Comparison of ENCODE assay signal across 12 cellular contexts in the genomic region with DNA sequence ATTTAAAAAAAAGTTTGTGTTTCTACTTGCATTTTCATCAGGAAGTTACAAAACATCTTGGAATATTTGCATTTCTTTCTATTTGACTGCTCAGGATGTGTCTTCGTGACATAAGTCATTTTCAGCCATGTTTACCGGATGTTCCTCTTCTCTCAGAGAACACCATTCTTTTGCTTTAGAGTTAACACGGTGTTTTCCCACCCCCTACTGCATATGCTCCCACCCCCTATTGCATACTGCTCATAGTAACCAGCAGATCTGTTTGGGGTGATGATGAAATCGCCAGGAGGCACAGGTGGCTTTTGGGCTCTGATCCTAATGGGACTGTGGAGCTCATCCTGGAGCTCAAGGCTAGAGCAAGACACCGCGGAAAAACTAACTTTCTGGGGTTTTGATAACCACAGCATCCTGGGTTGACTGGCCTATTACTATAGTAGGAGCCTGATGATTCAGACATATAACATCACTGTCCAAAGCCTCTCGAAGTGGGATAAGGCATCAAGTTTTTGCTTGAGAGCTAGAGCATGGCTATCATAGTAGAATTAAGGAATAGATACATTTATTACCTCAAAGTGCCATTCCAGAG.
DNase-seq lines count a peak whose midpoint lies in the region; ATAC-seq and TF ChIP-seq lines count a peak whose summit lies in the region.
"Had no signal": no experiment of that assay in that cellular context is flagged by ENCODE, and none has a peak within 500 bp of the region (broad histone marks: within the 10 kb centered on the region; RNA-seq: fewer than 3 reads in every experiment).

No MANE protein-coding gene starts in this region.

- H3K27me3 ChIP-seq in SU-DHL-6 (ENCODE audit: low read length), result no peaks in the 10 kb centered on the region

- no peak overlapping the region for H3K4me3 ChIP-seq in SU-DHL-6 (ENCODE audit: insufficient read depth, low read length, poor library complexity, severe bottlenecking)
- H3K4me3 ChIP-seq: coronary artery had no signal

- no peak overlapping the region for H2AFZ ChIP-seq in SU-DHL-6 (ENCODE audit: low read depth, low read length, severe bottlenecking)

- ATAC-seq in GM19452 (IDR thresholded peaks at IDR 0.05; ENCODE audit: unreplicated experiment), result peak; percentile 64
- peak; percentile 77 for ATAC-seq in HG02973 (IDR thresholded peaks at IDR 0.05; ENCODE audit: unreplicated experiment)

- TF ChIP-seq CTCF in GM10248 (IDR thresholded peaks at IDR 0.05; ENCODE audit: control extremely low read depth, extremely low read depth, low read depth, missing control alignments) (no peak), SU-DHL-6 (IDR thresholded peaks at IDR 0.05; ENCODE audit: insufficient read depth, low read length, poor library complexity, severe bottlenecking) (no peak)

- no peaks in the 10 kb centered on the region for H3K36me3 ChIP-seq in SU-DHL-6 (ENCODE audit: low read length)
- H3K36me3 ChIP-seq: BE2C had no signal

- H3K9ac ChIP-seq in SU-DHL-6 (ENCODE audit: low read length), result no peak overlapping the region

- CTCF ChIA-PET in GM10248 (lab: Yijun Ruan, JAX), result interaction anchor here (1.1 to 1.7 kb wide), 7 partner anchors 10 to 823 kb away, joined by 3 to 11 read pairs (median 3); no protein-coding TSS in a partner anchor

- no peaks in the 10 kb centered on the region for H4K20me1 ChIP-seq in SU-DHL-6 (ENCODE audit: low read depth, low read length)

- H3K27ac ChIP-seq in SU-DHL-6 (ENCODE audit: low read depth, low read length), result no peak overlapping the region
- H3K27ac ChIP-seq: coronary artery had no signal

- H3K4me2 ChIP-seq in SU-DHL-6 (ENCODE audit: low read depth, low read length, poor library complexity, severe bottlenecking), result peak overlapping the region; percentile 53

- no peaks in the 10 kb centered on the region for H3F3A ChIP-seq in SU-DHL-6 (ENCODE audit: insufficient read depth)

- no peaks in the 10 kb centered on the region for H3K79me2 ChIP-seq in SU-DHL-6 (ENCODE audit: insufficient read depth, low read length)

- DNase-seq in GM10248 (ENCODE audit: extremely low spot score) (peak; percentile 29), dermis blood vessel endothelial cell (no peak), DMS53 (lab: John Stamatoyannopoulos, UW) (no peak), iPS-NIHi11 (ENCODE audit: low spot score) (no peak), GM19238 (ENCODE audit: insufficient read length, low spot score) (no peak)
- DNase-seq: activated T-cell treated with anti-CD3 and anti-CD28 coated beads, Interleukin-2, amount 50 U/mL, for 72 hours; BE2C; MV-4-11 had no signal

- POLR2A ChIA-PET in GM10248 (lab: Yijun Ruan, JAX), result no interaction called here

- no peaks in the 10 kb centered on the region for H3K9me2 ChIP-seq in SU-DHL-6 (replicated peaks; ENCODE audit: insufficient read depth, low read length)

- H3K9me3 ChIP-seq in SU-DHL-6 (ENCODE audit: insufficient read depth, low read length), result no peaks in the 10 kb centered on the region
- H3K9me3 ChIP-seq: BE2C had no signal
